2 cellular contexts compared by ENCODE assay signal in the genomic region with DNA sequence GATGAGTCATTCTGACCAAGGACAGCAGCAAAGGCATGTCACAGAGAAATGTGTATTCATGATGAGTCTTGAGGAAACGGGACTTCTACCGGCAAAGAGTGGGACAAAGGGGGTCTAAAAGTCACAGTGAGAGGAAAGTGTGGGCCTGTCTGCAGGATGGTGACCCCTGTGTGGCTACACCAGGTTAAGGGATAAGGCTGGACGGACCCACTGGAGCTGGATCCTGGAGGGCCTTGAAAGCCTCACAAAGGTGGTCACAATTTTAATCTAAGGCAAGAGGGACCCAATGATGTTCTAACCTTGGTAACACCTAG.
A peak's percentile ranks its signal among the peaks of the same experiment; 100 is the strongest.
TF ChIP-seq lines count a peak whose summit lies in the region.

No MANE protein-coding gene starts in this region.

TF ChIP-seq in A549, 52 proteins besides CTCF, POLR2A, EP300 and RAD21 (continued from another document):
- TF ChIP-seq CHD2 (IDR thresholded peaks at IDR 0.05; ENCODE audit: low read length, partially characterized antibody) (no peak), MAFK (IDR thresholded peaks at IDR 0.05; ENCODE audit: partially characterized antibody) (peak; percentile 95)
- TF ChIP-seq, protein P1, sequence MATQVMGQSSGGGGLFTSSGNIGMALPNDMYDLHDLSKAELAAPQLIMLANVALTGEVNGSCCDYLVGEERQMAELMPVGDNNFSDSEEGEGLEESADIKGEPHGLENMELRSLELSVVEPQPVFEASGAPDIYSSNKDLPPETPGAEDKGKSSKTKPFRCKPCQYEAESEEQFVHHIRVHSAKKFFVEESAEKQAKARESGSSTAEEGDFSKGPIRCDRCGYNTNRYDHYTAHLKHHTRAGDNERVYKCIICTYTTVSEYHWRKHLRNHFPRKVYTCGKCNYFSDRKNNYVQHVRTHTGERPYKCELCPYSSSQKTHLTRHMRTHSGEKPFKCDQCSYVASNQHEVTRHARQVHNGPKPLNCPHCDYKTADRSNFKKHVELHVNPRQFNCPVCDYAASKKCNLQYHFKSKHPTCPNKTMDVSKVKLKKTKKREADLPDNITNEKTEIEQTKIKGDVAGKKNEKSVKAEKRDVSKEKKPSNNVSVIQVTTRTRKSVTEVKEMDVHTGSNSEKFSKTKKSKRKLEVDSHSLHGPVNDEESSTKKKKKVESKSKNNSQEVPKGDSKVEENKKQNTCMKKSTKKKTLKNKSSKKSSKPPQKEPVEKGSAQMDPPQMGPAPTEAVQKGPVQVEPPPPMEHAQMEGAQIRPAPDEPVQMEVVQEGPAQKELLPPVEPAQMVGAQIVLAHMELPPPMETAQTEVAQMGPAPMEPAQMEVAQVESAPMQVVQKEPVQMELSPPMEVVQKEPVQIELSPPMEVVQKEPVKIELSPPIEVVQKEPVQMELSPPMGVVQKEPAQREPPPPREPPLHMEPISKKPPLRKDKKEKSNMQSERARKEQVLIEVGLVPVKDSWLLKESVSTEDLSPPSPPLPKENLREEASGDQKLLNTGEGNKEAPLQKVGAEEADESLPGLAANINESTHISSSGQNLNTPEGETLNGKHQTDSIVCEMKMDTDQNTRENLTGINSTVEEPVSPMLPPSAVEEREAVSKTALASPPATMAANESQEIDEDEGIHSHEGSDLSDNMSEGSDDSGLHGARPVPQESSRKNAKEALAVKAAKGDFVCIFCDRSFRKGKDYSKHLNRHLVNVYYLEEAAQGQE (IDR thresholded peaks at IDR 0.05): peak; percentile 55; the same call in 1 of the 2 replicates

TF ChIP-seq in GM23338, 12 proteins besides CTCF, POLR2A, EP300 and RAD21 (continued from another document):
- TF ChIP-seq, protein P2, sequence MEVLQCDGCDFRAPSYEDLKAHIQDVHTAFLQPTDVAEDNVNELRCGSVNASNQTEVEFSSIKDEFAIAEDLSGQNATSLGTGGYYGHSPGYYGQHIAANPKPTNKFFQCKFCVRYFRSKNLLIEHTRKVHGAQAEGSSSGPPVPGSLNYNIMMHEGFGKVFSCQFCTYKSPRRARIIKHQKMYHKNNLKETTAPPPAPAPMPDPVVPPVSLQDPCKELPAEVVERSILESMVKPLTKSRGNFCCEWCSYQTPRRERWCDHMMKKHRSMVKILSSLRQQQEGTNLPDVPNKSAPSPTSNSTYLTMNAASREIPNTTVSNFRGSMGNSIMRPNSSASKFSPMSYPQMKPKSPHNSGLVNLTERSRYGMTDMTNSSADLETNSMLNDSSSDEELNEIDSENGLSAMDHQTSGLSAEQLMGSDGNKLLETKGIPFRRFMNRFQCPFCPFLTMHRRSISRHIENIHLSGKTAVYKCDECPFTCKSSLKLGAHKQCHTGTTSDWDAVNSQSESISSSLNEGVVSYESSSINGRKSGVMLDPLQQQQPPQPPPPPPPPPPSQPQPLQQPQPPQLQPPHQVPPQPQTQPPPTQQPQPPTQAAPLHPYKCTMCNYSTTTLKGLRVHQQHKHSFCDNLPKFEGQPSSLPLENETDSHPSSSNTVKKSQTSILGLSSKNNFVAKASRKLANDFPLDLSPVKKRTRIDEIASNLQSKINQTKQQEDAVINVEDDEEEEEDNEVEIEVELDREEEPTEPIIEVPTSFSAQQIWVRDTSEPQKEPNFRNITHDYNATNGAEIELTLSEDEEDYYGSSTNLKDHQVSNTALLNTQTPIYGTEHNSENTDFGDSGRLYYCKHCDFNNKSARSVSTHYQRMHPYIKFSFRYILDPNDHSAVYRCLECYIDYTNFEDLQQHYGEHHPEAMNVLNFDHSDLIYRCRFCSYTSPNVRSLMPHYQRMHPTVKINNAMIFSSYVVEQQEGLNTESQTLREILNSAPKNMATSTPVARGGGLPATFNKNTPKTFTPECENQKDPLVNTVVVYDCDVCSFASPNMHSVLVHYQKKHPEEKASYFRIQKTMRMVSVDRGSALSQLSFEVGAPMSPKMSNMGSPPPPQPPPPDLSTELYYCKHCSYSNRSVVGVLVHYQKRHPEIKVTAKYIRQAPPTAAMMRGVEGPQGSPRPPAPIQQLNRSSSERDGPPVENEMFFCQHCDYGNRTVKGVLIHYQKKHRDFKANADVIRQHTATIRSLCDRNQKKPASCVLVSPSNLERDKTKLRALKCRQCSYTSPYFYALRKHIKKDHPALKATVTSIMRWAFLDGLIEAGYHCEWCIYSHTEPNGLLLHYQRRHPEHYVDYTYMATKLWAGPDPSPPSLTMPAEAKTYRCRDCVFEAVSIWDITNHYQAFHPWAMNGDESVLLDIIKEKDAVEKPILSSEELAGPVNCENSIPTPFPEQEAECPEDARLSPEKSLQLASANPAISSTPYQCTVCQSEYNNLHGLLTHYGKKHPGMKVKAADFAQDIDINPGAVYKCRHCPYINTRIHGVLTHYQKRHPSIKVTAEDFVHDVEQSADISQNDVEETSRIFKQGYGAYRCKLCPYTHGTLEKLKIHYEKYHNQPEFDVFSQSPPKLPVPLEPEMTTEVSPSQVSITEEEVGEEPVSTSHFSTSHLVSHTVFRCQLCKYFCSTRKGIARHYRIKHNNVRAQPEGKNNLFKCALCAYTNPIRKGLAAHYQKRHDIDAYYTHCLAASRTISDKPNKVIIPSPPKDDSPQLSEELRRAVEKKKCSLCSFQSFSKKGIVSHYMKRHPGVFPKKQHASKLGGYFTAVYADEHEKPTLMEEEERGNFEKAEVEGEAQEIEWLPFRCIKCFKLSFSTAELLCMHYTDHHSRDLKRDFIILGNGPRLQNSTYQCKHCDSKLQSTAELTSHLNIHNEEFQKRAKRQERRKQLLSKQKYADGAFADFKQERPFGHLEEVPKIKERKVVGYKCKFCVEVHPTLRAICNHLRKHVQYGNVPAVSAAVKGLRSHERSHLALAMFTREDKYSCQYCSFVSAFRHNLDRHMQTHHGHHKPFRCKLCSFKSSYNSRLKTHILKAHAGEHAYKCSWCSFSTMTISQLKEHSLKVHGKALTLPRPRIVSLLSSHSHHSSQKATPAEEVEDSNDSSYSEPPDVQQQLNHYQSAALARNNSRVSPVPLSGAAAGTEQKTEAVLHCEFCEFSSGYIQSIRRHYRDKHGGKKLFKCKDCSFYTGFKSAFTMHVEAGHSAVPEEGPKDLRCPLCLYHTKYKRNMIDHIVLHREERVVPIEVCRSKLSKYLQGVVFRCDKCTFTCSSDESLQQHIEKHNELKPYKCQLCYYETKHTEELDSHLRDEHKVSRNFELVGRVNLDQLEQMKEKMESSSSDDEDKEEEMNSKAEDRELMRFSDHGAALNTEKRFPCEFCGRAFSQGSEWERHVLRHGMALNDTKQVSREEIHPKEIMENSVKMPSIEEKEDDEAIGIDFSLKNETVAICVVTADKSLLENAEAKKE (CRISPR knock-in tag; IDR thresholded peaks at IDR 0.05): no peak
- TF ChIP-seq, protein P3, sequence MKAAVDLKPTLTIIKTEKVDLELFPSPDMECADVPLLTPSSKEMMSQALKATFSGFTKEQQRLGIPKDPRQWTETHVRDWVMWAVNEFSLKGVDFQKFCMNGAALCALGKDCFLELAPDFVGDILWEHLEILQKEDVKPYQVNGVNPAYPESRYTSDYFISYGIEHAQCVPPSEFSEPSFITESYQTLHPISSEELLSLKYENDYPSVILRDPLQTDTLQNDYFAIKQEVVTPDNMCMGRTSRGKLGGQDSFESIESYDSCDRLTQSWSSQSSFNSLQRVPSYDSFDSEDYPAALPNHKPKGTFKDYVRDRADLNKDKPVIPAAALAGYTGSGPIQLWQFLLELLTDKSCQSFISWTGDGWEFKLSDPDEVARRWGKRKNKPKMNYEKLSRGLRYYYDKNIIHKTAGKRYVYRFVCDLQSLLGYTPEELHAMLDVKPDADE (IDR thresholded peaks at IDR 0.05): no peak
- TF ChIP-seq NANOG (IDR thresholded peaks at IDR 0.05; ENCODE audit: borderline replicate concordance) (no peak), ZNF331 (CRISPR knock-in tag; IDR thresholded peaks at IDR 0.05; ENCODE audit: low read depth) (no peak), EZH2phosphoT487 (IDR thresholded peaks at IDR 0.05; ENCODE audit: unreplicated experiment) (no peak)
- TF ChIP-seq, protein P1 (IDR thresholded peaks at IDR 0.05; ENCODE audit: unreplicated experiment): no peak
